ENCODE assay signal across 35 cellular contexts in the genomic region with DNA sequence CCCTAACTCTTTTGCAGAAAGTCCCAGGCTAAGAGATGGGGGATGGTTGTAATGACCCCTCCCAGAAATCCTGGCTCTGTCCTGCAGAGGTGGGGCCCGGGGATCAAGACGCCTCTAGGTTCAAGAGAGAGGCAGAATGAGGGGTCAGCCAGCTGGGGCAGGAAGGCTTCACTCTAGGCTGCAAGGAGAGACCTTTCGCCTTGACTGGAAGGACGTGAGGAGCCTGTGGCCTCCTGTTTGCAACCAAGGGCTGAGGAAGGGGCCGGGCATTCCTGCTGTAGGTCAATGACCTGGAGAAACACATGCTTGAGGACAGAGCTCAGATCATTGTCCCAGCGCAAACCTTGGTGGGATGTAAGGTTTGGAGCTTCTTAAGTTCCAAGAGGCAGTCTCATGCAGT. TPM values are rescaled to one million over a fixed set of nuclear protein-coding genes. Genes with fewer than 3 reads are reported as not detected.
"Had no signal": no experiment of that assay in that cellular context is flagged by ENCODE, and none has a peak within 500 bp of the region (broad histone marks: within the 10 kb centered on the region; RNA-seq: fewer than 3 reads in every experiment).

No MANE protein-coding gene starts in this region.

- ATAC-seq: activated CD8-positive, alpha-beta T cell treated with anti-CD3 and anti-CD28 coated beads for 36 hours; activated naive CD8-positive, alpha-beta T cell treated with anti-CD3 and anti-CD28 coated beads, Interleukin-2, amount 50 U/mL, for 24 hours had no signal

- H3K27ac Mint-ChIP-seq: activated CD4-positive, alpha-beta T cell treated with anti-CD3 and anti-CD28 coated beads, Interleukin-2, amount 10 ng/mL, durations not matched to agents 24 days and 14 days; activated CD8-positive, alpha-beta T cell treated with anti-CD3 and anti-CD28 coated beads for 36 hours; activated naive CD4-positive, alpha-beta T cell treated with anti-CD3 and anti-CD28 coated beads, Interleukin-2, amount 10 ng/mL, durations not matched to agents 7 days and 5 days; activated naive CD8-positive, alpha-beta T cell; activated naive CD8-positive, alpha-beta T cell treated with anti-CD3 and anti-CD28 coated beads, Interleukin-2, amount 50 U/mL, for 24 hours; activated T-helper 1 cell treated with anti-CD3 and anti-CD28 coated beads, Interleukin-12 subunit alpha, Interleukin-12 subunit beta, Interleukin-2, Interleukin-4 antibody, amounts not matched to agents 30 ng/mL and 10 ng/mL and 1 ng/mL, durations not matched to agents 14 hours and 24 hours and 36 hours; brain had no signal

- H3K4me3 Mint-ChIP-seq: activated CD4-positive, alpha-beta T cell treated with anti-CD3 and anti-CD28 coated beads, Interleukin-2, amount 10 ng/mL, durations not matched to agents 24 days and 14 days; activated CD8-positive, alpha-beta T cell treated with anti-CD3 and anti-CD28 coated beads for 36 hours; activated naive CD4-positive, alpha-beta T cell treated with anti-CD3 and anti-CD28 coated beads, Interleukin-2, amount 10 ng/mL, durations not matched to agents 7 days and 5 days; activated naive CD8-positive, alpha-beta T cell; activated naive CD8-positive, alpha-beta T cell treated with anti-CD3 and anti-CD28 coated beads, Interleukin-2, amount 50 U/mL, for 24 hours; activated T-helper 1 cell treated with anti-CD3 and anti-CD28 coated beads, Interleukin-12 subunit alpha, Interleukin-12 subunit beta, Interleukin-2, Interleukin-4 antibody, amounts not matched to agents 30 ng/mL and 10 ng/mL and 1 ng/mL, durations not matched to agents 14 hours and 24 hours and 36 hours; brain had no signal

- H3K36me3 Mint-ChIP-seq: brain had no signal

- H3K9me3 Mint-ChIP-seq: activated CD4-positive, alpha-beta T cell treated with anti-CD3 and anti-CD28 coated beads, Interleukin-2, amount 10 ng/mL, durations not matched to agents 24 days and 14 days; activated CD8-positive, alpha-beta T cell treated with anti-CD3 and anti-CD28 coated beads for 36 hours; activated naive CD4-positive, alpha-beta T cell treated with anti-CD3 and anti-CD28 coated beads, Interleukin-2, amount 10 ng/mL, durations not matched to agents 7 days and 5 days; activated naive CD8-positive, alpha-beta T cell treated with anti-CD3 and anti-CD28 coated beads, Interleukin-2, amount 50 U/mL, for 24 hours; activated T-helper 1 cell treated with anti-CD3 and anti-CD28 coated beads, Interleukin-12 subunit alpha, Interleukin-12 subunit beta, Interleukin-2, Interleukin-4 antibody, amounts not matched to agents 30 ng/mL and 10 ng/mL and 1 ng/mL, durations not matched to agents 14 hours and 24 hours and 36 hours had no signal

- H3K27me3 Mint-ChIP-seq: activated CD4-positive, alpha-beta T cell treated with anti-CD3 and anti-CD28 coated beads, Interleukin-2, amount 10 ng/mL, durations not matched to agents 24 days and 14 days; activated CD8-positive, alpha-beta T cell treated with anti-CD3 and anti-CD28 coated beads for 36 hours; activated naive CD8-positive, alpha-beta T cell; activated naive CD8-positive, alpha-beta T cell treated with anti-CD3 and anti-CD28 coated beads, Interleukin-2, amount 50 U/mL, for 24 hours; brain had no signal

- DNase-seq: activated CD4-positive, alpha-beta T cell treated with anti-CD3 and anti-CD28 coated beads for 1 hour; activated CD4-positive, alpha-beta T cell treated with anti-CD3 and anti-CD28 coated beads, Interleukin-2, amount 10 ng/mL, durations not matched to agents 24 days and 14 days; activated CD4-positive, alpha-beta T cell treated with anti-CD3 and anti-CD28 coated beads, Interleukin-2, amount 50 U/mL, for 4 hours; activated CD4-positive, CD25-positive, alpha-beta regulatory T cell; activated CD8-positive, alpha-beta T cell treated with anti-CD3 and anti-CD28 coated beads for 36 hours; activated effector memory CD4-positive, alpha-beta T cell treated with Interleukin-2 at 50 U/mL for 16 hours; activated naive CD4-positive, alpha-beta T cell treated with anti-CD3 and anti-CD28 coated beads, Interleukin-2, amount 10 ng/mL, durations not matched to agents 7 days and 5 days; activated naive CD8-positive, alpha-beta T cell treated with anti-CD3 and anti-CD28 coated beads, Interleukin-2, amount 50 U/mL, for 24 hours; activated T-cell treated with anti-CD3 and anti-CD28 coated beads, Interleukin-2, amount 50 U/mL, for 1 hour; anterior cingulate cortex; caudate nucleus; cerebellar nuclear complex; Karpas-422; KBM-7; NCI-H1048; NCI-H1105 treated with DMSO at 0.1 percent for 48 hours; NCI-H1436; NCI-H1694; NCI-H1930; NCI-H2081 treated with DMSO at 0.1 percent for 48 hours; NCI-H345; NCI-H524 treated with DMSO at 0.1 percent for 48 hours; NCI-H748 treated with DMSO at 0.1 percent for 48 hours; NK-92 treated with Interleukin-12 subunit alpha and Interleukin-12 subunit beta, amount 100 ng/mL, for 24 hours; Right ventricle myocardium superior; SW 1271; T1000; WERI-Rb-1 had no signal

RNA-seq across cellular contexts. Expression of gene CETP, which starts 8.7 kb away (rescaled TPM):
- total RNA-seq: activated CD4-positive, alpha-beta T cell treated with anti-CD3 and anti-CD28 coated beads, Interleukin-2, amount 10 ng/mL, durations not matched to agents 24 days and 14 days; activated CD8-positive, alpha-beta T cell treated with anti-CD3 and anti-CD28 coated beads for 36 hours; bronchial epithelial cell; MCF 10A; T-helper 1 cell treated with Interleukin-12 subunit alpha and Interleukin-12 subunit beta and Interleukin-4 antibody, amounts not matched to agents 30 ng/mL and 1 ng/mL, for 36 hours; T-helper 2 cell treated with Interferon-gamma antibody and Interleukin-4, amounts not matched to agents 100 ng/mL and 5 ng/mL, for 36 hours had no signal
